Comparison of ENCODE assay signal across 15 cellular contexts in genomic region chr12:113169697-113170096, GRCh38.
DNase-seq lines count a peak whose midpoint lies in the region; ATAC-seq and TF ChIP-seq lines count a peak whose summit lies in the region.
"Had no signal": no experiment of that assay in that cellular context is flagged by ENCODE, and none has a peak within 500 bp of the region (broad histone marks: within the 10 kb centered on the region; RNA-seq: fewer than 3 reads in every experiment).

No MANE protein-coding gene starts in this region.

- H3K79me2 ChIP-seq in DOHH2 (ENCODE audit: control insufficient read depth, low read length), result peaks cover 17% of the 10 kb centered on the region
- no peaks in the 10 kb centered on the region for H3K79me2 ChIP-seq in OCI-LY1 (ENCODE audit: insufficient read depth, low read length)

- H3K36me3 ChIP-seq in BLaER1, result peaks cover 93% of the 10 kb centered on the region
- H3K36me3 ChIP-seq in DOHH2 (ENCODE audit: control insufficient read depth, low read length), result peaks cover 93% of the 10 kb centered on the region
- H3K36me3 ChIP-seq in OCI-LY1 (ENCODE audit: insufficient read depth, low read length), result peaks cover 93% of the 10 kb centered on the region

- H3K9me3 ChIP-seq in BLaER1 (no peaks in the 10 kb centered on the region), DOHH2 (ENCODE audit: control insufficient read depth, insufficient read depth, low read length) (no peaks in the 10 kb centered on the region), OCI-LY1 (ENCODE audit: low read length) (no peaks in the 10 kb centered on the region)

- H2AFZ ChIP-seq in OCI-LY1 (ENCODE audit: low read length), result no peak overlapping the region
- H2AFZ ChIP-seq: GM23248 had no signal

- TF ChIP-seq CTCF in DOHH2 (IDR thresholded peaks at IDR 0.05; ENCODE audit: low read depth, low read length, poor library complexity, severe bottlenecking), result no peak
- TF ChIP-seq CTCF in OCI-LY1 (IDR thresholded peaks at IDR 0.05; ENCODE audit: low read length), result no peak
- TF ChIP-seq CTCF in GM10266 (IDR thresholded peaks at IDR 0.05; ENCODE audit: control insufficient read depth, insufficient read depth, low read depth, missing control alignments), result no peak

- peak; percentile 14 for DNase-seq in epidermal melanocyte (ENCODE audit: insufficient read length, low spot score)
- no peak for DNase-seq in GM10266 (ENCODE audit: extremely low spot score)
- DNase-seq: ACHN; CD4-positive, alpha-beta memory T cell; GM23248; H9; Karpas-422 had no signal

- no peaks in the 10 kb centered on the region for H4K20me1 ChIP-seq in BLaER1
- no peaks in the 10 kb centered on the region for H4K20me1 ChIP-seq in DOHH2 (ENCODE audit: control insufficient read depth, insufficient read depth, low read depth, low read length)
- no peaks in the 10 kb centered on the region for H4K20me1 ChIP-seq in OCI-LY1 (ENCODE audit: insufficient read depth, low read length)

- H3K9me2 ChIP-seq in DOHH2 (replicated peaks; ENCODE audit: control insufficient read depth, low read length), result no peaks in the 10 kb centered on the region
- H3K9me2 ChIP-seq in OCI-LY1 (ENCODE audit: low read depth, low read length), result no peaks in the 10 kb centered on the region

- H3K9ac ChIP-seq in BLaER1, result peak overlapping the region; percentile 32; the same call in 1 of the 2 replicates
- peak overlapping the region; percentile 80; the same call in 1 of the 2 replicates for H3K9ac ChIP-seq in OCI-LY1 (ENCODE audit: low read length)
- H3K9ac ChIP-seq: GM23248 had no signal

- H3K4me3 ChIP-seq in BLaER1, result no peak overlapping the region
- no peak overlapping the region for H3K4me3 ChIP-seq in DOHH2 (ENCODE audit: low read length)
- no peak overlapping the region for H3K4me3 ChIP-seq in OCI-LY1 (ENCODE audit: low read depth, low read length, poor library complexity, severe bottlenecking)
- H3K4me3 ChIP-seq: GM12878, GM23248 had no signal

- peaks cover 88% of the 10 kb centered on the region for H3K4me1 ChIP-seq in BLaER1
- peaks cover 41% of the 10 kb centered on the region for H3K4me1 ChIP-seq in DOHH2 (ENCODE audit: control insufficient read depth, low read length)
- peaks cover 83% of the 10 kb centered on the region for H3K4me1 ChIP-seq in OCI-LY1 (ENCODE audit: insufficient read depth, low read length, severe bottlenecking)

- ATAC-seq in GM18511 (IDR thresholded peaks at IDR 0.05; ENCODE audit: unreplicated experiment), result no peak
- no peak for ATAC-seq in GM19397 (IDR thresholded peaks at IDR 0.05; ENCODE audit: unreplicated experiment)
- ATAC-seq in GM18520 (IDR thresholded peaks at IDR 0.05; ENCODE audit: unreplicated experiment), result no peak
- ATAC-seq: GM12878 had no signal

- H3K27ac ChIP-seq in BLaER1 (peak overlapping the region; percentile 94), DOHH2 (ENCODE audit: low read depth, low read length) (0 out of 2 replicates have a peak overlapping the region, but pooled peaks have one; percentile 92), OCI-LY1 (ENCODE audit: low read depth, low read length, poor library complexity, severe bottlenecking) (peak overlapping the region; percentile 98)
- H3K27ac ChIP-seq: C4-2B, GM23248 had no signal

- H3K4me2 ChIP-seq in BLaER1 (peak overlapping the region; percentile 86), DOHH2 (ENCODE audit: low read length) (no peak overlapping the region), OCI-LY1 (ENCODE audit: low read length) (no peak overlapping the region)

- peaks cover 16% of the 10 kb centered on the region for H3F3A ChIP-seq in DOHH2 (ENCODE audit: control insufficient read depth, insufficient read depth)
- no peaks in the 10 kb centered on the region for H3F3A ChIP-seq in OCI-LY1 (ENCODE audit: insufficient read depth, low read length)

- H3K27me3 ChIP-seq in BLaER1, result no peaks in the 10 kb centered on the region
- no peaks in the 10 kb centered on the region for H3K27me3 ChIP-seq in DOHH2 (ENCODE audit: control insufficient read depth, low read length)
- H3K27me3 ChIP-seq in OCI-LY1 (ENCODE audit: insufficient read depth, low read length), result no peaks in the 10 kb centered on the region
